ENCODE assay signal across 21 cellular contexts in the genomic region with DNA sequence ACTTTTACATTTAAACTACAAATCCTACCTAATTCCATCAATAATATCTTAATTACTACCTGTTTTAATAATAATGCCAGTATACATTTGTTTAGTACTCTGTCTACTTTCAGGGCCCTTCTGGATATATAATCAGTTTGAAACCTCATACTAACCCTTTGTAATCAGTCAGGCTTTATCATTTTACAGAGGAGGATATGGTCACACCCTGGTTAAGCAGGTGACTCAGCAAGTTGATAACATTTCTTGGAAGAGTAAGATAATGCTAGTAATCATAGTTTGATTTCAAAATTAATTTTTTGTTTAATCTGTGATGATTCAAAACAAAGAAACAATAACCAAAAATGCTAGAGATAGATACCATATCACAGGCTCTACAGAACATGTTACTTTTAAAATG.
DNase-seq lines count a peak whose midpoint lies in the region; ATAC-seq, FAIRE-seq and TF ChIP-seq lines count a peak whose summit lies in the region.
"Had no signal": no experiment of that assay in that cellular context is flagged by ENCODE, and none has a peak within 500 bp of the region (broad histone marks: within the 10 kb centered on the region; RNA-seq: fewer than 3 reads in every experiment).

No MANE protein-coding gene starts in this region.

- H3K27me3 ChIP-seq in HepG2 (ENCODE audit: control insufficient read depth in 1 of 2, insufficient read depth in 2 of 2, low read length in 2 of 2) = no peaks in the 10 kb centered on the region; a peak in 1 of 5 replicates
- H3K27me3 ChIP-seq in right lobe of liver = no peaks in the 10 kb centered on the region
- no peaks in the 10 kb centered on the region for H3K27me3 ChIP-seq in bronchial epithelial cell (ENCODE audit: control insufficient read depth, insufficient read depth, low read length)
- H3K27me3 ChIP-seq in sigmoid colon = no peaks in the 10 kb centered on the region
- H3K27me3 ChIP-seq: BLaER1 had no signal

- H3K9me3 ChIP-seq in HepG2 (ENCODE audit: low read length) = peaks cover 38% of the 10 kb centered on the region
- peaks cover 0 to 11% (median 0%) of the 10 kb centered on the region in 4 donors for H3K9me3 ChIP-seq in right lobe of liver
- peaks cover 2 to 14% (median 8%) of the 10 kb centered on the region in 4 donors for H3K9me3 ChIP-seq in sigmoid colon

- DNase-seq in HepG2 (ENCODE audit: low spot score) = no peak
- DNase-seq in right lobe of liver = no peak
- DNase-seq in OCI-M1 (lab: John Stamatoyannopoulos, UW) = peak; percentile 2
- peak; percentile 5 for DNase-seq in bronchial epithelial cell (ENCODE audit: low read depth)
- no peak for DNase-seq in cortex of kidney (lab: John Stamatoyannopoulos, UW)
- no peak for DNase-seq in sigmoid colon
- no peak for DNase-seq in left ventricle myocardium superior
- DNase-seq: Caco-2; CD8-positive, alpha-beta T cell; DMS153; DND-41; GM23248; H7; HCEC 1CT had no signal

- intact Hi-C loops in HepG2 (cut with micrococcal nuclease; ENCODE audit: unreplicated experiment) = no loop called here
- intact Hi-C loops in right lobe of liver (cut with DNase I) = no loop called here
- intact Hi-C loops in sigmoid colon (cut with DNase I) = no loop called here
- intact Hi-C loops in left ventricle myocardium superior (cut with micrococcal nuclease) = no loop called here

- no peak overlapping the region for H2AFZ ChIP-seq in HepG2 (ENCODE audit: low read length)
- H2AFZ ChIP-seq: GM23248 had no signal

- BruUV-seq in HepG2 (replicated peaks; lab: Mats Ljungman, UMichigan) = no TSS peak

- no peaks in the 10 kb centered on the region for H3K4me1 ChIP-seq in HepG2 (ENCODE audit: insufficient read depth, low read length)
- no peaks in the 10 kb centered on the region for H3K4me1 ChIP-seq in right lobe of liver
- no peaks in the 10 kb centered on the region for H3K4me1 ChIP-seq in sigmoid colon
- H3K4me1 ChIP-seq: BLaER1, Caco-2 had no signal

- H3K4me3 ChIP-seq in HepG2 (replicated peaks in 1 of 3; ENCODE audit: insufficient read depth in 1 of 3, low read depth in 2 of 3, low read length in 3 of 3) (no peak overlapping the region), right lobe of liver (no peak overlapping the region), bronchial epithelial cell (ENCODE audit: low read depth, low read length) (no peak overlapping the region), sigmoid colon (no peak overlapping the region)
- H3K4me3 ChIP-seq: BLaER1, GM23248 had no signal

- H3K9ac ChIP-seq in HepG2 (ENCODE audit: insufficient read depth, low read depth, low read length) = no peak overlapping the region
- H3K9ac ChIP-seq: BLaER1, GM23248 had no signal

- no peak for TF ChIP-seq RAD21 in HepG2 (CRISPR knock-in tag; IDR thresholded peaks at IDR 0.05)

- no peaks in the 10 kb centered on the region for H3K79me2 ChIP-seq in HepG2 (ENCODE audit: insufficient read depth, low read length)

- in situ Hi-C loops in HepG2 (cut with HindIII; ENCODE audit: extremely low pct_ligation_motif_present, low pct_unique_long_range_greater_than_20kb) = no loop called here

- TF ChIP-seq CTCF in HepG2 (CRISPR knock-in tag; IDR thresholded peaks at IDR 0.05) (no peak), right lobe of liver (IDR thresholded peaks at IDR 0.05) (no peak), bronchial epithelial cell (IDR thresholded peaks at IDR 0.05; ENCODE audit: insufficient read depth, low read length, severe bottlenecking) (no peak), sigmoid colon (IDR thresholded peaks at IDR 0.05) (no peak)

- H3K4me2 ChIP-seq in HepG2 (ENCODE audit: low read depth, low read length) = no peak overlapping the region
- H3K4me2 ChIP-seq: BLaER1 had no signal

- FAIRE-seq in HepG2 (lab: Jason Lieb, UNC) (no peak), bronchial epithelial cell (lab: Jason Lieb, UNC) (no peak)
- FAIRE-seq: A204.1, G401.6, GM12892, GM19239, H1 had no signal

- H3K36me3 ChIP-seq in HepG2 (replicated peaks in 1 of 2; ENCODE audit: control insufficient read depth in 1 of 2, insufficient read depth in 2 of 2, low read length in 2 of 2) (no peaks in the 10 kb centered on the region), right lobe of liver (no peaks in the 10 kb centered on the region), bronchial epithelial cell (ENCODE audit: control insufficient read depth, insufficient read depth, low read length) (no peaks in the 10 kb centered on the region), sigmoid colon (peaks cover 0 to 9% (median 3%) of the 10 kb centered on the region in 4 donors)

- H3K27ac ChIP-seq in HepG2 (ENCODE audit: extremely low read length, insufficient read depth, low read length) (no peak overlapping the region), right lobe of liver (no peak overlapping the region), sigmoid colon (no peak overlapping the region)
- H3K27ac ChIP-seq: BLaER1, C4-2B, GM23248 had no signal

- TF ChIP-seq EP300 in HepG2 (IDR thresholded peaks at IDR 0.05; ENCODE audit: low read depth in 2 of 2, low read length in 2 of 2) = no peak
- no peak for TF ChIP-seq EP300 in HepG2 (CRISPR knock-in tag; IDR thresholded peaks at IDR 0.05; ENCODE audit: borderline replicate concordance)
- TF ChIP-seq EP300 in sigmoid colon (IDR thresholded peaks at IDR 0.05) = no peak

- no peaks in the 10 kb centered on the region for H4K20me1 ChIP-seq in HepG2 (ENCODE audit: insufficient read depth, low read length)
- H4K20me1 ChIP-seq: BLaER1 had no signal

- ATAC-seq in HepG2 (no peak), right lobe of liver (no peak), left ventricle myocardium superior (no peak)
- ATAC-seq: CD8-positive, alpha-beta T cell had no signal

- CTCF ChIA-PET in HepG2 (lab: Yijun Ruan, JAX; ENCODE audit: low intra/inter-chr PET ratio, low total read pairs) = no interaction called here

- TF ChIP-seq POLR2A in HepG2 (IDR thresholded peaks at IDR 0.05; ENCODE audit: insufficient read depth in 1 of 2, low read depth in 2 of 2, low read length in 2 of 2) (no peak), right lobe of liver (IDR thresholded peaks at IDR 0.05) (no peak), sigmoid colon (IDR thresholded peaks at IDR 0.05) (no peak)

- POLR2A ChIA-PET in HepG2 (lab: Yijun Ruan, JAX) = no interaction called here

TF ChIP-seq in HepG2, 621 proteins besides CTCF, POLR2A, EP300 and RAD21:
- no peak for TF ChIP-seq SMARCC2 (IDR thresholded peaks at IDR 0.05)
- TF ChIP-seq NFE2L2 (IDR thresholded peaks at IDR 0.05; ENCODE audit: low read length) = 0 out of 2 replicates have a peak, but pooled peaks have one; percentile 9

Comparison
In these comparisons a context has a peak if more than half of its experiments do, and no peak if none do; other contexts are left out.
1. DNase-seq: peak in OCI-M1 (single experiment) and bronchial epithelial cell (single experiment); none in HepG2 (single experiment), right lobe of liver (0 of 3), cortex of kidney (single experiment), sigmoid colon (single experiment) and left ventricle myocardium superior (single experiment).